In the genomic region with DNA sequence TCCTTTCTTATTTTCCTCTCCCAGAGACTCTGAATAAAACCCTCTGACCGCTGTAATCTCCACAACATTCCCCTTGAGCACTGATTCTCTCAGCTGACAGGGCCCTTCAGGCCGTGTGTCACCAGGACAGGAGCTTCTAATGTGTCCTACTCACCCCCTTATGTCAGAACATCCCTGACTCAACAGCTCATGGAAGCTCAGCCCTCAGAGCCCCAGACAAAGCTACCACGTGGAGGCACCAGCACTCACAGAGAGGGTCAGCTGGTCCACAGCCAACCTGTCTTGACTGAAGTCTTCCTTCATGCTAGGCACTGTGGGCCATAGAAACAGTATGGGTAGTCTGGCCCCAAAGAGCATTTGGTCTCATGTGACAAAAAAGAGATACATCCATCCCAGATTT, we compare ENCODE assay signal across 15 cellular contexts. TPM values are rescaled to one million over a fixed set of nuclear protein-coding genes. Genes with fewer than 3 reads are reported as not detected.
A peak's percentile ranks its signal among the peaks of the same experiment; 100 is the strongest.
DNase-seq lines count a peak whose midpoint lies in the region; ATAC-seq, FAIRE-seq and TF ChIP-seq lines count a peak whose summit lies in the region.
"Had no signal": no experiment of that assay in that cellular context is flagged by ENCODE, and none has a peak within 500 bp of the region (broad histone marks: within the 10 kb centered on the region; RNA-seq: fewer than 3 reads in every experiment).

No MANE protein-coding gene starts in this region.

- peaks cover 32 to 40% of the 10 kb centered on the region in 2 donors for H3K27me3 Mint-ChIP-seq in natural killer cell treated with Interleukin-12 subunit alpha and Interleukin-12 subunit beta and Interleukin-15 and Interleukin-18, amount 100 ng/mL, for 72 hours

- no peak overlapping the region for H3K4me3 ChIP-seq in WERI-Rb-1 (ENCODE audit: low read depth, low read length)
- H3K4me3 ChIP-seq in kidney (ENCODE audit: low read length in 2 of 2), result no peak overlapping the region

- DNase-seq in GM10266 (ENCODE audit: extremely low spot score), result no peak
- peak; percentile 66 for DNase-seq in WERI-Rb-1
- peak; percentile 24 for DNase-seq in kidney
- no peak for DNase-seq in stimulated activated effector memory CD8-positive, alpha-beta T cell treated with anti-CD3 and anti-CD28 coated beads, Interleukin-12 subunit alpha, Interleukin-12 subunit beta, amount 100 ng/mL, for 72 hours (ENCODE audit: low spot score in 2 of 2)
- no peak for DNase-seq in central memory CD4-positive, alpha-beta T cell
- no peak for DNase-seq in activated CD4-positive, alpha-beta T cell treated with anti-CD3 and anti-CD28 coated beads for 1 hour
- no peak for DNase-seq in natural killer cell treated with Interleukin-12 subunit alpha and Interleukin-12 subunit beta and Interleukin-15 and Interleukin-18, amount 100 ng/mL, for 72 hours (ENCODE audit: low spot score)
- DNase-seq: BE2C; CD8-positive, alpha-beta memory T cell; H7; NCI-H187 treated with DMSO at 0.1 percent for 48 hours; NCI-H774; SIG-M5 had no signal

- intact Hi-C loops in kidney (cut with DNase I), result loop anchor here (10.0 kb wide), 1 partner anchor 104 kb away; the partner anchor contains the start of gene HOXC5

- no peak overlapping the region for H3K4me3 Mint-ChIP-seq in stimulated activated effector memory CD8-positive, alpha-beta T cell treated with anti-CD3 and anti-CD28 coated beads, Interleukin-12 subunit alpha, Interleukin-12 subunit beta, amount 100 ng/mL, for 72 hours
- H3K4me3 Mint-ChIP-seq in natural killer cell treated with Interleukin-12 subunit alpha and Interleukin-12 subunit beta and Interleukin-15 and Interleukin-18, amount 100 ng/mL, for 72 hours, result no peak overlapping the region
- H3K4me3 Mint-ChIP-seq: CD8-positive, alpha-beta memory T cell had no signal

- H3K27ac ChIP-seq in WERI-Rb-1, result peak overlapping the region; percentile 71
- no peak overlapping the region for H3K27ac ChIP-seq in kidney (ENCODE audit: low read depth in 2 of 2, low read length in 2 of 2)

- H3K9me3 Mint-ChIP-seq in stimulated activated effector memory CD8-positive, alpha-beta T cell treated with anti-CD3 and anti-CD28 coated beads, Interleukin-12 subunit alpha, Interleukin-12 subunit beta, amount 100 ng/mL, for 72 hours, result no peaks in the 10 kb centered on the region
- H3K9me3 Mint-ChIP-seq in natural killer cell treated with Interleukin-12 subunit alpha and Interleukin-12 subunit beta and Interleukin-15 and Interleukin-18, amount 100 ng/mL, for 72 hours, result no peaks in the 10 kb centered on the region
- H3K9me3 Mint-ChIP-seq: CD8-positive, alpha-beta memory T cell had no signal

- peaks cover 10% of the 10 kb centered on the region for H3K36me3 ChIP-seq in WERI-Rb-1
- H3K36me3 ChIP-seq in kidney (ENCODE audit: control insufficient read depth in 1 of 2, insufficient read depth in 2 of 2, low read length in 2 of 2), result no peaks in the 10 kb centered on the region
- H3K36me3 ChIP-seq: BE2C had no signal

- no peaks in the 10 kb centered on the region for H3K36me3 Mint-ChIP-seq in stimulated activated effector memory CD8-positive, alpha-beta T cell treated with anti-CD3 and anti-CD28 coated beads, Interleukin-12 subunit alpha, Interleukin-12 subunit beta, amount 100 ng/mL, for 72 hours
- H3K36me3 Mint-ChIP-seq in natural killer cell treated with Interleukin-12 subunit alpha and Interleukin-12 subunit beta and Interleukin-15 and Interleukin-18, amount 100 ng/mL, for 72 hours, result no peaks in the 10 kb centered on the region

- H3K9me3 ChIP-seq in WERI-Rb-1 (ENCODE audit: severe bottlenecking) (no peaks in the 10 kb centered on the region), kidney (ENCODE audit: control insufficient read depth in 1 of 2, low read length in 2 of 2) (no peaks in the 10 kb centered on the region)
- H3K9me3 ChIP-seq: BE2C had no signal

- H3K9ac ChIP-seq in kidney (ENCODE audit: low read length in 2 of 2), result no peak overlapping the region

- H3K27ac Mint-ChIP-seq in stimulated activated effector memory CD8-positive, alpha-beta T cell treated with anti-CD3 and anti-CD28 coated beads, Interleukin-12 subunit alpha, Interleukin-12 subunit beta, amount 100 ng/mL, for 72 hours, result no peak overlapping the region
- no peak overlapping the region for H3K27ac Mint-ChIP-seq in natural killer cell treated with Interleukin-12 subunit alpha and Interleukin-12 subunit beta and Interleukin-15 and Interleukin-18, amount 100 ng/mL, for 72 hours
- H3K27ac Mint-ChIP-seq: CD8-positive, alpha-beta memory T cell had no signal

- H3K4me1 Mint-ChIP-seq in stimulated activated effector memory CD8-positive, alpha-beta T cell treated with anti-CD3 and anti-CD28 coated beads, Interleukin-12 subunit alpha, Interleukin-12 subunit beta, amount 100 ng/mL, for 72 hours, result no peaks in the 10 kb centered on the region
- no peaks in the 10 kb centered on the region for H3K4me1 Mint-ChIP-seq in natural killer cell treated with Interleukin-12 subunit alpha and Interleukin-12 subunit beta and Interleukin-15 and Interleukin-18, amount 100 ng/mL, for 72 hours (ENCODE audit: low read depth in 2 of 2)
- H3K4me1 Mint-ChIP-seq: CD8-positive, alpha-beta memory T cell had no signal

- no peaks in the 10 kb centered on the region for H3K27me3 ChIP-seq in WERI-Rb-1 (ENCODE audit: insufficient read depth, low read depth, severe bottlenecking)
- H3K27me3 ChIP-seq: BE2C had no signal

- H3K4me1 ChIP-seq in kidney (ENCODE audit: control insufficient read depth in 1 of 2, insufficient read depth in 1 of 2, low read depth in 1 of 2, low read length in 2 of 2), result peaks cover 7 to 14% of the 10 kb centered on the region in 2 donors
- H3K4me1 ChIP-seq: BE2C had no signal

- TF ChIP-seq CTCF in GM10266 (IDR thresholded peaks at IDR 0.05; ENCODE audit: control insufficient read depth, insufficient read depth, low read depth, missing control alignments) (peak; percentile 9), WERI-Rb-1 (IDR thresholded peaks at IDR 0.05; ENCODE audit: low read depth, low read length) (peak; percentile 38; the same call in 1 of the 2 replicates), kidney (IDR thresholded peaks at IDR 0.05; ENCODE audit: borderline replicate concordance, extremely low read depth, insufficient read depth) (no peak)

- FAIRE-seq in kidney (lab: Jason Lieb, UNC), result no peak
- FAIRE-seq: GM18507 had no signal

- peak; percentile 22 for ATAC-seq in stimulated activated effector memory CD8-positive, alpha-beta T cell treated with anti-CD3 and anti-CD28 coated beads, Interleukin-12 subunit alpha, Interleukin-12 subunit beta, amount 100 ng/mL, for 72 hours
- ATAC-seq in activated CD4-positive, CD25-positive, alpha-beta regulatory T cell treated with anti-CD3 and anti-CD28 coated beads, Interleukin-2, amount 50 U/mL, for 24 hours, result no peak
- no peak for ATAC-seq in natural killer cell treated with Interleukin-12 subunit alpha and Interleukin-12 subunit beta and Interleukin-15 and Interleukin-18, amount 100 ng/mL, for 72 hours

RNA-seq across cellular contexts. Expression of gene SMUG1, which starts 49.8 kb away (rescaled TPM):
- total RNA-seq in kidney, result 27.6 TPM
- polyA plus RNA-seq in kidney (ENCODE audit: insufficient read depth, low read depth, low replicate concordance), result 68.3 TPM
- total RNA-seq in natural killer cell treated with Interleukin-12 subunit alpha and Interleukin-12 subunit beta and Interleukin-15 and Interleukin-18, amount 100 ng/mL, for 72 hours, result 10 to 100 TPM; 25.2 to 25.3 TPM

Comparison
In these comparisons a context has a peak if more than half of its experiments do, and no peak if none do; other contexts are left out.
1. DNase-seq: peak in WERI-Rb-1 (single experiment) and kidney (single experiment); none in GM10266 (single experiment), stimulated activated effector memory CD8-positive, alpha-beta T cell treated with anti-CD3 and anti-CD28 coated beads, Interleukin-12 subunit alpha, Interleukin-12 subunit beta, amount 100 ng/mL, for 72 hours (0 of 2), central memory CD4-positive, alpha-beta T cell (single experiment), activated CD4-positive, alpha-beta T cell treated with anti-CD3 and anti-CD28 coated beads for 1 hour (single experiment) and natural killer cell treated with Interleukin-12 subunit alpha and Interleukin-12 subunit beta and Interleukin-15 and Interleukin-18, amount 100 ng/mL, for 72 hours (single experiment).